18 cellular contexts compared by ENCODE assay signal in the genomic region with DNA sequence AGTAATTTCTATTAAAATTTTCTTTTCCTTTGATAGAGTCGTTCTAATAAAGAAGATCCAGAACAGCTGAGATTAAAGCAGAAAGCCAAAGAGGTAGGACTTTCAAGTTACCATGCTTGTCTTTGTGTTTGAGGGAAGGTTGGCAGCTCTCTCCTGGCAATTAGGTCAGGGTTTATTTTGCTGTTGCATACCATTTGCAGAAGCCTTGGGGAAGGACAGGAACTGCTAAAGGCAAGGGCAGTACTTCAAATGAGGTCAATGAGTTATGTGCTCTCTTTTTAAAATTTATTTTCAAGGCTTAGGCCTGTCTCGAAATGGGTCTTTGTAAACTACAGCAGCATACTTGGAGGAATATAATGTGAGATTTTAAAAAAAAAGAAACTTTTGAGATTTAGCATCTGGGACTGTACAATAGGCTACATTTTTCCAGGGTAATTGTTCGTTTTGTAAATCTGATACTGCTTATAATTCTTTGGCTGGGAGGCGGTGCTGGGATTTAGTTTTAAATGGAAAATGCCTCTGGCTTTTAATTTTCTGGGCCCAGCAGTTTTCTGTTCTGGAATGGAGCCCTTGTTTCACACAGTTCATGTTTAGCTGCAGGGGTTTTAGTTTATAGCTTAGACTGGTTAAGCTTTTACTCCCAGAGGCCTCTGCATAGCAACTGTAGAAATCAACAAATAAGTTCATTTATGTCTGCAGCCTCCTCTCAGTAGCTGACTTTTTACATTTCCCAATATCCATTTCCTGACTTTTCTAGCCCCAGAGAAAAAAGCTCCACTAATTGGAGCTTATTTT.
DNase-seq lines count a peak whose midpoint lies in the region; ATAC-seq and TF ChIP-seq lines count a peak whose summit lies in the region.
"Had no signal": no experiment of that assay in that cellular context is flagged by ENCODE, and none has a peak within 500 bp of the region (broad histone marks: within the 10 kb centered on the region; RNA-seq: fewer than 3 reads in every experiment).

No MANE protein-coding gene starts in this region.

- peak overlapping the region; percentile 9 for H3K4me2 ChIP-seq in smooth muscle cell

- no peaks in the 10 kb centered on the region for H3K9me3 Mint-ChIP-seq in endodermal cell
- H3K9me3 Mint-ChIP-seq: activated CD8-positive, alpha-beta T cell treated with anti-CD3 and anti-CD28 coated beads for 36 hours; CD8-positive, alpha-beta memory T cell; stimulated activated naive CD8-positive, alpha-beta T cell treated with anti-CD3 and anti-CD28 coated beads, Interleukin-15, amount 100 ng/mL, for 72 hours had no signal

- no peaks in the 10 kb centered on the region for H3K27me3 Mint-ChIP-seq in endodermal cell (ENCODE audit: insufficient read depth)
- H3K27me3 Mint-ChIP-seq: activated CD8-positive, alpha-beta T cell treated with anti-CD3 and anti-CD28 coated beads for 36 hours; CD8-positive, alpha-beta memory T cell; progenitor cell of endocrine pancreas; stimulated activated naive CD8-positive, alpha-beta T cell treated with anti-CD3 and anti-CD28 coated beads, Interleukin-15, amount 100 ng/mL, for 72 hours had no signal

- peaks cover 5% of the 10 kb centered on the region for H3F3A ChIP-seq in smooth muscle cell (ENCODE audit: low read depth)

- TF ChIP-seq CTCF in endodermal cell (conservative IDR thresholded peaks at IDR 0.05) = no peak
- TF ChIP-seq CTCF in smooth muscle cell (IDR thresholded peaks at IDR 0.05; ENCODE audit: borderline replicate concordance, insufficient read depth, poor library complexity, severe bottlenecking) = no peak

- H2AFZ ChIP-seq in smooth muscle cell (ENCODE audit: low read depth) = peak overlapping the region; percentile 14

- H3K4me1 ChIP-seq in HUES48 (ENCODE audit: control insufficient read depth, insufficient read depth, low read length) (no peaks in the 10 kb centered on the region), endodermal cell (ENCODE audit: control insufficient read depth, insufficient read depth, low read length) (peaks cover 5% of the 10 kb centered on the region), smooth muscle cell (ENCODE audit: low read depth) (peaks cover 8% of the 10 kb centered on the region)

- H3K36me3 ChIP-seq in HUES48 (ENCODE audit: control insufficient read depth, insufficient read depth, low read length) (peaks cover 6% of the 10 kb centered on the region), endodermal cell (ENCODE audit: control insufficient read depth, insufficient read depth, low read length) (peaks cover 4% of the 10 kb centered on the region), smooth muscle cell (ENCODE audit: low read depth) (no peaks in the 10 kb centered on the region)

- H3K36me3 Mint-ChIP-seq in endodermal cell (ENCODE audit: low read depth) = peaks cover 3% of the 10 kb centered on the region

- peaks cover 18% of the 10 kb centered on the region for H3K4me1 Mint-ChIP-seq in endodermal cell
- H3K4me1 Mint-ChIP-seq: stimulated activated naive CD8-positive, alpha-beta T cell treated with anti-CD3 and anti-CD28 coated beads, Interleukin-15, amount 100 ng/mL, for 72 hours had no signal

- H3K9ac ChIP-seq in HUES48 (ENCODE audit: low read depth, low read length) (no peak overlapping the region), endodermal cell (ENCODE audit: extremely low read depth, low read length, poor library complexity, severe bottlenecking) (peak overlapping the region; percentile 28), smooth muscle cell (ENCODE audit: low read depth) (peak overlapping the region; percentile 10)

- H3K27ac ChIP-seq in HUES48 (ENCODE audit: low read depth, low read length) (peak overlapping the region; percentile 32), endodermal cell (ENCODE audit: low read depth, low read length) (peak overlapping the region; percentile 0), smooth muscle cell (ENCODE audit: low read depth) (peak overlapping the region; percentile 61)

- DNase-seq in endodermal cell (no peak), medulla oblongata (ENCODE audit: extremely low spot score) (peak; percentile 49), smooth muscle cell (lab: John Stamatoyannopoulos, UW; ENCODE audit: unreplicated experiment) (no peak), NCI-H446 treated with DMSO at 0.1 percent for 48 hours (lab: John Stamatoyannopoulos, UW) (no peak), NCI-H526 treated with DMSO at 0.1 percent for 48 hours (lab: John Stamatoyannopoulos, UW) (no peak)
- DNase-seq: activated CD8-positive, alpha-beta T cell treated with anti-CD3 and anti-CD28 coated beads for 36 hours; activated naive CD4-positive, alpha-beta T cell; CD8-positive, alpha-beta memory T cell; central memory CD4-positive, alpha-beta T cell; Kasumi-1; PC-3; stimulated activated CD4-positive, alpha-beta T cell treated with anti-CD3 and anti-CD28 coated beads, Interleukin-4, amount 100 ng/mL, for 4 hours; stimulated activated naive CD8-positive, alpha-beta T cell treated with anti-CD3 and anti-CD28 coated beads, Interleukin-15, amount 100 ng/mL, for 72 hours; T-helper 9 cell had no signal

- no peak overlapping the region for H3K4me3 Mint-ChIP-seq in endodermal cell
- H3K4me3 Mint-ChIP-seq: activated CD8-positive, alpha-beta T cell treated with anti-CD3 and anti-CD28 coated beads for 36 hours; CD8-positive, alpha-beta memory T cell; stimulated activated naive CD8-positive, alpha-beta T cell treated with anti-CD3 and anti-CD28 coated beads, Interleukin-15, amount 100 ng/mL, for 72 hours had no signal

- no peaks in the 10 kb centered on the region for H3K79me2 ChIP-seq in smooth muscle cell (ENCODE audit: low read depth)

- H3K27me3 ChIP-seq in HUES48 (ENCODE audit: control insufficient read depth, insufficient read depth, low read length) (no peaks in the 10 kb centered on the region), endodermal cell (ENCODE audit: control insufficient read depth, insufficient read depth, low read length, poor library complexity, severe bottlenecking) (no peaks in the 10 kb centered on the region), smooth muscle cell (ENCODE audit: low read depth) (no peaks in the 10 kb centered on the region)

- H4K20me1 ChIP-seq in smooth muscle cell (ENCODE audit: low read depth) = no peaks in the 10 kb centered on the region

- no peak overlapping the region for H3K4me3 ChIP-seq in HUES48 (ENCODE audit: low read depth, low read length)
- peak overlapping the region; percentile 42 for H3K4me3 ChIP-seq in endodermal cell (ENCODE audit: low read length)
- no peak overlapping the region for H3K4me3 ChIP-seq in smooth muscle cell

- no peak for ATAC-seq in HG03159 (IDR thresholded peaks at IDR 0.05; ENCODE audit: unreplicated experiment)
- ATAC-seq: activated CD8-positive, alpha-beta T cell treated with anti-CD3 and anti-CD28 coated beads for 36 hours; left lobe of liver; PC-3; stimulated activated naive CD8-positive, alpha-beta T cell treated with anti-CD3 and anti-CD28 coated beads, Interleukin-15, amount 100 ng/mL, for 72 hours had no signal

- H3K27ac Mint-ChIP-seq in endodermal cell = peak overlapping the region; percentile 39
- H3K27ac Mint-ChIP-seq: activated CD8-positive, alpha-beta T cell treated with anti-CD3 and anti-CD28 coated beads for 36 hours; progenitor cell of endocrine pancreas had no signal

- no peaks in the 10 kb centered on the region for H3K9me3 ChIP-seq in HUES48 (ENCODE audit: control insufficient read depth, insufficient read depth, low read length)
- no peaks in the 10 kb centered on the region for H3K9me3 ChIP-seq in endodermal cell (ENCODE audit: control insufficient read depth, low read length)
- H3K9me3 ChIP-seq in smooth muscle cell (replicated peaks; ENCODE audit: low read depth) = no peaks in the 10 kb centered on the region

- 83 to 84% methylated on average over 3 to 4 of the region's 4 CpGs for WGBS in endodermal cell (ENCODE audit: insufficient coverage in 1 of 2, insufficient read length in 1 of 2), 2 experiments
- 54% methylated on average over 4 of the region's 4 CpGs for WGBS in smooth muscle cell (ENCODE audit: low lambda C conversion rate)

Comparison
In these comparisons a context has a peak if more than half of its experiments do, and no peak if none do; other contexts are left out.
1. H3K27ac ChIP-seq: peak in every context shown above with its lines; median percentile 61 in smooth muscle cell; 32 in HUES48; 0 in endodermal cell.